8 cellular contexts compared by ENCODE assay signal in the genomic region with DNA sequence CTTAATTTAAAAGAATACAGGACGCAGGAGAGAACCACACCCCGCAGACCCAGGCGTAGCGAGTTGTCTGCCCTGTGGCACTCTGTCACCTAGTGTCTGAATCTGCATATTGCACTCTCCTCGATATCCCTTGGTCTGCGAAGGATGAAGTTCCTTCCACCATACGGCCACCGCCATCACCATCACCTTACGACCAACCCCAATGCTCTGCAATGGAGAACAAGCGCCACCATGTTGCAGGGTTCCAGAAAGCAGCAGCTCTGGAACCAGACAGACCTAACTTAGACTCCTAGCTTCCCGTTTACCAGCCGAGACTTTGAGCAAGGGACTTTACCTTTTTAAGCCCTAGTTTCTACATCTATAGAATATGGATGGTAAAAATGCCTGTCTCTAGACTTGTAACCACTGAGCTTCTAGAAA.
A peak's percentile ranks its signal among the peaks of the same experiment; 100 is the strongest.
DNase-seq lines count a peak whose midpoint lies in the region; ATAC-seq and TF ChIP-seq lines count a peak whose summit lies in the region.

No MANE protein-coding gene starts in this region.

- ATAC-seq in HG03060 (IDR thresholded peaks at IDR 0.05; ENCODE audit: low read depth, unreplicated experiment), result peak; percentile 67
- peak; percentile 62 to 67 for ATAC-seq in activated T-cell treated with anti-CD3 and anti-CD28 coated beads, Interleukin-2, amount 50 U/mL, for 4 hours
- ATAC-seq in HG03571 (IDR thresholded peaks at IDR 0.05; ENCODE audit: unreplicated experiment), result no peak

- H3K4me3 Mint-ChIP-seq in activated T-cell treated with anti-CD3 and anti-CD28 coated beads, Interleukin-2, amount 50 U/mL, for 4 hours, result peak overlapping the region; percentile 46
- H3K4me3 Mint-ChIP-seq in glutamatergic neuron (ENCODE audit: unreplicated experiment), result no peak overlapping the region

- H3K4me1 Mint-ChIP-seq in activated T-cell treated with anti-CD3 and anti-CD28 coated beads, Interleukin-2, amount 50 U/mL, for 4 hours (ENCODE audit: low read depth), result peaks cover 4% of the 10 kb centered on the region
- no peaks in the 10 kb centered on the region for H3K4me1 Mint-ChIP-seq in glutamatergic neuron (ENCODE audit: low read depth, unreplicated experiment)

- H3K9me3 Mint-ChIP-seq in activated T-cell treated with anti-CD3 and anti-CD28 coated beads, Interleukin-2, amount 50 U/mL, for 4 hours, result no peaks in the 10 kb centered on the region
- H3K9me3 Mint-ChIP-seq in glutamatergic neuron (ENCODE audit: unreplicated experiment), result peaks cover 2% of the 10 kb centered on the region

- TF ChIP-seq CTCF in GM12872 (IDR thresholded peaks at IDR 0.05; ENCODE audit: insufficient read depth, low read depth, low read length), result peak; percentile 82
- TF ChIP-seq CTCF in glutamatergic neuron (IDR thresholded peaks at IDR 0.05; ENCODE audit: partially characterized antibody, unreplicated experiment), result peak; percentile 78

- no peaks in the 10 kb centered on the region for H3K36me3 Mint-ChIP-seq in activated T-cell treated with anti-CD3 and anti-CD28 coated beads, Interleukin-2, amount 50 U/mL, for 4 hours (ENCODE audit: insufficient read depth)
- H3K36me3 Mint-ChIP-seq in glutamatergic neuron (ENCODE audit: unreplicated experiment), result peaks cover under 1% of the 10 kb centered on the region

- no peak overlapping the region for H3K27ac Mint-ChIP-seq in glutamatergic neuron (ENCODE audit: unreplicated experiment)

- peaks cover 22% of the 10 kb centered on the region for H3K27me3 Mint-ChIP-seq in activated T-cell treated with anti-CD3 and anti-CD28 coated beads, Interleukin-2, amount 50 U/mL, for 4 hours (ENCODE audit: low read depth)
- peaks cover 7% of the 10 kb centered on the region for H3K27me3 Mint-ChIP-seq in glutamatergic neuron (ENCODE audit: unreplicated experiment)

- peak; percentile 93 for DNase-seq in A172 (ENCODE audit: low spot score)
- peak; percentile 71 for DNase-seq in NCI-H524 treated with DMSO at 0.1 percent for 48 hours (lab: John Stamatoyannopoulos, UW)
- no peak for DNase-seq in activated T-cell treated with anti-CD3 and anti-CD28 coated beads, Interleukin-2, amount 50 U/mL, for 4 hours
- peak; percentile 68 for DNase-seq in glutamatergic neuron
- peak; percentile 64 for DNase-seq in pons (ENCODE audit: low spot score)
